Comparison of ENCODE assay signal across 8 cellular contexts in genomic region chr15:69760890-69761568, GRCh38.
DNase-seq lines count a peak whose midpoint lies in the region; FAIRE-seq lines count a peak whose summit lies in the region.

No MANE protein-coding gene starts in this region.

- H3K9me2 ChIP-seq in GM23248 (ENCODE audit: insufficient read depth) = no peaks in the 10 kb centered on the region

- H3F3A ChIP-seq in GM23248 (ENCODE audit: insufficient read depth) = peaks cover 20% of the 10 kb centered on the region

- peaks cover 27% of the 10 kb centered on the region for H3K4me1 ChIP-seq in GM23248 (ENCODE audit: insufficient read depth)

- no peaks in the 10 kb centered on the region for H3K9me3 ChIP-seq in GM23248 (ENCODE audit: low read depth)

- in situ Hi-C loops in GM23248 (cut with MboI) = no loop called here

- peak overlapping the region; percentile 33 for H3K4me2 ChIP-seq in GM23248 (ENCODE audit: unreplicated experiment)

- DNase-seq in Ammon's horn (ENCODE audit: low spot score) (peak; percentile 48), GM23248 (peak; percentile 98), NK-92 (lab: John Stamatoyannopoulos, UW; ENCODE audit: unreplicated experiment) (peak; percentile 19), epithelial cell of prostate (ENCODE audit: low read depth, low spot score) (peak; percentile 64), pons (ENCODE audit: low spot score) (peak; percentile 41), urothelium cell line (ENCODE audit: low spot score) (peak; percentile 96), NCI-H510A (lab: John Stamatoyannopoulos, UW) (no peak)
- peak in 2 of 3 experiments; percentile 44 to 61 for DNase-seq in activated CD8-positive, alpha-beta memory T cell treated with anti-CD3 and anti-CD28 coated beads for 48 hours (ENCODE audit: low read depth in 2 of 3, low spot score in 2 of 3)

- H4K20me1 ChIP-seq in GM23248 (ENCODE audit: insufficient read depth) = no peaks in the 10 kb centered on the region

- FAIRE-seq in urothelium cell line (lab: Jason Lieb, UNC) = peak; percentile 96

- no peaks in the 10 kb centered on the region for H3K27me3 ChIP-seq in GM23248 (replicated peaks; ENCODE audit: insufficient read depth)

- H3K36me3 ChIP-seq in GM23248 (ENCODE audit: low read depth) = no peaks in the 10 kb centered on the region

- no peak overlapping the region for H2AFZ ChIP-seq in GM23248

- 48 to 50% methylated on average over 7 of the region's 7 CpGs for WGBS in GM23248 (ENCODE audit: low coverage in 1 of 2, low lambda C conversion rate in 2 of 2, missing lambda C conversion rate in 2 of 2), 2 experiments

- H3K79me2 ChIP-seq in GM23248 (ENCODE audit: insufficient read depth) = no peaks in the 10 kb centered on the region

- H3K9ac ChIP-seq in GM23248 = peak overlapping the region; percentile 31; the same call in 1 of the 2 replicates

- no peak overlapping the region for H3K4me3 ChIP-seq in GM23248

- H3K27ac ChIP-seq in GM23248 (peak overlapping the region; percentile 46), epithelial cell of prostate (no peak overlapping the region)
